ENCODE assay signal across 1 cellular context in genomic region chr13:30338952-30339351, GRCh38.
TF ChIP-seq lines count a peak whose summit lies in the region.

No MANE protein-coding gene starts in this region.

TF ChIP-seq in HCT116, 20 proteins besides CTCF, POLR2A, EP300 and RAD21:
- TF ChIP-seq EZH2 (IDR thresholded peaks at IDR 0.05) (no peak), YY1 (IDR thresholded peaks at IDR 0.05; ENCODE audit: extremely low read depth, insufficient replicate concordance, low read depth, low read length) (no peak)
